ENCODE assay signal across 9 cellular contexts in the genomic region with DNA sequence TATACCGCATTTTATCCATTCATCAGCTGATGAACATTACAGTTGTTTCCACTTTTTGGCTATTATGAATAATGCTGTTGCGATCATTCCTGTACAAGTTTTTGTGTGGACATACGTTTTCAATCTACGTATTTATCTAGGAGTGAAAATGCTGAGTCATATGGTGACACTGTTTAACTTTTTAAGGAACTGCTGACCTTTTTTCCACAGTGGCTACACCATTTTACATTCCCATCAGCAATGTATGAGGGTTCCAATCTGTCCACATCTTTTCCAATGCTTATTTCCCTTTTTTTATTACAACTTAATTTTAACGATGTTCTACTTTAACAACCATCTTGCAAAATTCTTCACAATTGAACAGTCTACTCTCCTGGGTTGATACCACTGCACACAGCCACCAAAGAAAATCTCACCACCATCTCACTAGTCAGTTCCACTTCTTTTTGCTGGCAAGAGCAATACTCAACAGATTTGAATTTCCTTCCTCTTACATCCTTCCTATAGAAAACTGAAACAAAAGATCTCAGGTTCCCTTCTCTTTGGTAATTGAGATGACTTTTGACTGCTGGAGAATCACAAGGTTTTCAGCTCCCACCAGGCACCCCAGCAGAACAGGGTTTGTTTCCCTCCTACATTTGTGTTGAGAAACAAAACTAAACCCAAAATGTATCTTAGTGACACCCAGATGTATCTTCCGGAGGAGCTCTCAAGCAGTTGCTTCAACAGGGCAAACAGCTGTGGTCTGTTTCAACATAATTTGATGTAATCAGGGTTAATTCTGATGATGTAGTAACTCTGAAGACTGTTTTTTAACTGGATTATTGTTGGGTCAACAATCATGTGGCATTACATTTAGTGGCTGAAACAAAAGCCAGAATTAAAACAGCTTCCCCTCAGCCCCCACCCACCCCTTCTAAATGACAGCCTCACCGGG. TPM values are rescaled to one million over a fixed set of nuclear protein-coding genes. Genes with fewer than 3 reads are reported as not detected.
DNase-seq lines count a peak whose midpoint lies in the region; ATAC-seq and TF ChIP-seq lines count a peak whose summit lies in the region.
"Had no signal": no experiment of that assay in that cellular context is flagged by ENCODE, and none has a peak within 500 bp of the region (broad histone marks: within the 10 kb centered on the region; RNA-seq: fewer than 3 reads in every experiment).

No MANE protein-coding gene starts in this region.

- CTCF ChIA-PET in activated CD4-positive, alpha-beta T cell treated with anti-CD3 and anti-CD28 coated beads, Interleukin-2, amount 10 ng/mL, durations not matched to agents 7 days and 5 days (lab: Charles Lee), result interaction anchor here (1.0 to 1.5 kb wide), 2 partner anchors 12 to 134 kb away, joined by 3 to 4 read pairs; no protein-coding TSS in a partner anchor

- H3K9me3 ChIP-seq in colonic mucosa (no peaks in the 10 kb centered on the region), ovary (no peaks in the 10 kb centered on the region)

- TF ChIP-seq POLR2A in ovary (IDR thresholded peaks at IDR 0.05), result no peak

- POLR2A ChIA-PET in activated CD4-positive, alpha-beta T cell treated with anti-CD3 and anti-CD28 coated beads, Interleukin-2, amount 10 ng/mL, durations not matched to agents 7 days and 5 days (lab: Charles Lee), result interaction anchor here (0.7 kb wide), 1 partner anchor 140 kb away, joined by 4 read pairs; no protein-coding TSS in a partner anchor

- peak; percentile 11 to 14 for ATAC-seq in stimulated activated naive B cell treated with anti-CD40 and anti-IgM and Interleukin-4, amounts not matched to agents 10 μg/mL and 1 μg/mL and 100 μg/mL, for 72 hours (replicated peaks)

- in situ Hi-C loops in G401 (cut with HindIII; ENCODE audit: low sequenced_read_pairs), result no loop called here

- no peak overlapping the region for H3K9ac ChIP-seq in colonic mucosa (ENCODE audit: low read depth in 2 of 2, low read length in 2 of 2)

- no peak overlapping the region for H3K4me3 Mint-ChIP-seq in activated CD4-positive, alpha-beta T cell treated with anti-CD3 and anti-CD28 coated beads, Interleukin-2, amount 10 ng/mL, durations not matched to agents 7 days and 5 days
- peak overlapping the region; percentile 51 to 60 for H3K4me3 Mint-ChIP-seq in stimulated activated naive B cell treated with anti-CD40 and anti-IgM and Interleukin-4, amounts not matched to agents 10 μg/mL and 1 μg/mL and 100 μg/mL, for 72 hours
- H3K4me3 Mint-ChIP-seq: central memory CD8-positive, alpha-beta T cell had no signal

- H3K9me3 Mint-ChIP-seq in activated CD4-positive, alpha-beta T cell treated with anti-CD3 and anti-CD28 coated beads, Interleukin-2, amount 10 ng/mL, durations not matched to agents 7 days and 5 days, result peaks cover 2% of the 10 kb centered on the region
- no peaks in the 10 kb centered on the region for H3K9me3 Mint-ChIP-seq in stimulated activated naive B cell treated with anti-CD40 and anti-IgM and Interleukin-4, amounts not matched to agents 10 μg/mL and 1 μg/mL and 100 μg/mL, for 72 hours
- H3K9me3 Mint-ChIP-seq: central memory CD8-positive, alpha-beta T cell had no signal

- H3K27me3 ChIP-seq in colonic mucosa (no peaks in the 10 kb centered on the region), ovary (no peaks in the 10 kb centered on the region)

- peak overlapping the region; percentile 85 for H3K27ac Mint-ChIP-seq in activated CD4-positive, alpha-beta T cell treated with anti-CD3 and anti-CD28 coated beads, Interleukin-2, amount 10 ng/mL, durations not matched to agents 7 days and 5 days
- H3K27ac Mint-ChIP-seq in stimulated activated naive B cell treated with anti-CD40 and anti-IgM and Interleukin-4, amounts not matched to agents 10 μg/mL and 1 μg/mL and 100 μg/mL, for 72 hours, result peak overlapping the region; percentile 70

- H3K4me3 ChIP-seq in colonic mucosa, result no peak overlapping the region
- H3K4me3 ChIP-seq in ovary, result no peak overlapping the region

- no peak for TF ChIP-seq CTCF in colonic mucosa (IDR thresholded peaks at IDR 0.05)
- TF ChIP-seq CTCF in ovary (IDR thresholded peaks at IDR 0.05), result no peak

- intact Hi-C loops in colonic mucosa (cut with DNase I), result loop anchor here (5.0 kb wide), 2 partner anchors 197 to 277 kb away; no protein-coding TSS in a partner anchor
- intact Hi-C loops in ovary (cut with DNase I), result loop anchor here in 2 of 4 donors (10.0 kb wide), 2 partner anchors 140 to 280 kb away; no protein-coding TSS in a partner anchor

- H3K27me3 Mint-ChIP-seq in activated CD4-positive, alpha-beta T cell treated with anti-CD3 and anti-CD28 coated beads, Interleukin-2, amount 10 ng/mL, durations not matched to agents 7 days and 5 days, result peaks cover 4% of the 10 kb centered on the region
- H3K27me3 Mint-ChIP-seq in stimulated activated naive B cell treated with anti-CD40 and anti-IgM and Interleukin-4, amounts not matched to agents 10 μg/mL and 1 μg/mL and 100 μg/mL, for 72 hours, result no peaks in the 10 kb centered on the region

- peaks cover 11% of the 10 kb centered on the region for H3K4me1 ChIP-seq in colonic mucosa
- H3K4me1 ChIP-seq in ovary (ENCODE audit: insufficient read depth), result peaks cover 12% of the 10 kb centered on the region

- DNase-seq in activated CD4-positive, alpha-beta T cell treated with anti-CD3 and anti-CD28 coated beads, Interleukin-2, amount 10 ng/mL, durations not matched to agents 7 days and 5 days, result peak; percentile 19
- no peak for DNase-seq in activated CD4-positive, alpha-beta T cell treated with anti-CD3 and anti-CD28 coated beads, Interleukin-2, amount 50 U/mL, for 4 hours
- DNase-seq in KG1 (lab: John Stamatoyannopoulos, UW) (peak; percentile 34), colonic mucosa (no peak), NCI-H1694 treated with DMSO at 0.1 percent for 48 hours (lab: John Stamatoyannopoulos, UW) (no peak), G401 (ENCODE audit: low spot score) (no peak), ovary (no peak)
- DNase-seq in stimulated activated naive B cell treated with anti-CD40 and anti-IgM and Interleukin-4, amounts not matched to agents 10 μg/mL and 1 μg/mL and 100 μg/mL, for 72 hours, result peak; percentile 11

- 52 to 62% (median 56%) methylated on average over 7 of the region's 7 CpGs for WGBS in ovary, 3 donors

- TF ChIP-seq EP300 in ovary (IDR thresholded peaks at IDR 0.05), result no peak

- H3K36me3 Mint-ChIP-seq in activated CD4-positive, alpha-beta T cell treated with anti-CD3 and anti-CD28 coated beads, Interleukin-2, amount 10 ng/mL, durations not matched to agents 7 days and 5 days (ENCODE audit: low read depth), result peaks cover 6% of the 10 kb centered on the region
- peaks cover 0 to 9% of the 10 kb centered on the region in 2 donors for H3K36me3 Mint-ChIP-seq in stimulated activated naive B cell treated with anti-CD40 and anti-IgM and Interleukin-4, amounts not matched to agents 10 μg/mL and 1 μg/mL and 100 μg/mL, for 72 hours

- H3K4me1 Mint-ChIP-seq in activated CD4-positive, alpha-beta T cell treated with anti-CD3 and anti-CD28 coated beads, Interleukin-2, amount 10 ng/mL, durations not matched to agents 7 days and 5 days, result peaks cover 59% of the 10 kb centered on the region
- peaks cover 59 to 82% of the 10 kb centered on the region in 2 donors for H3K4me1 Mint-ChIP-seq in stimulated activated naive B cell treated with anti-CD40 and anti-IgM and Interleukin-4, amounts not matched to agents 10 μg/mL and 1 μg/mL and 100 μg/mL, for 72 hours

- H3K27ac ChIP-seq in colonic mucosa (peak overlapping the region; percentile 42), ovary (no peak overlapping the region)

- H3K36me3 ChIP-seq in colonic mucosa (no peaks in the 10 kb centered on the region), ovary (no peaks in the 10 kb centered on the region)

RNA-seq across cellular contexts. Expression of gene GAB2, which starts 7.0 kb away (rescaled TPM):
- 10 to 100 TPM; 15.9 to 16.6 TPM for total RNA-seq in activated CD4-positive, alpha-beta T cell treated with anti-CD3 and anti-CD28 coated beads, Interleukin-2, amount 10 ng/mL, durations not matched to agents 7 days and 5 days
- total RNA-seq in colonic mucosa (10 to 100 TPM; 20.0 to 21.1 TPM), ovary (10 to 100 TPM; 34.9 to 64.6 (median 50.5) TPM)
- total RNA-seq in G401 (2014; rRNA removed; shearing (Covaris generic)), result 11.7 and 13.9 TPM in 2 replicates
- 10 to 100 TPM; 30.9 to 33.9 TPM for polyA plus RNA-seq in ovary

Comparison
In these comparisons a context has a peak if more than half of its experiments do, and no peak if none do; other contexts are left out.
1. DNase-seq: peak in activated CD4-positive, alpha-beta T cell treated with anti-CD3 and anti-CD28 coated beads, Interleukin-2, amount 10 ng/mL, durations not matched to agents 7 days and 5 days (single experiment), KG1 (single experiment) and stimulated activated naive B cell treated with anti-CD40 and anti-IgM and Interleukin-4, amounts not matched to agents 10 μg/mL and 1 μg/mL and 100 μg/mL, for 72 hours (single experiment); none in activated CD4-positive, alpha-beta T cell treated with anti-CD3 and anti-CD28 coated beads, Interleukin-2, amount 50 U/mL, for 4 hours (0 of 2), colonic mucosa (single experiment), NCI-H1694 treated with DMSO at 0.1 percent for 48 hours (single experiment), G401 (single experiment) and ovary (0 of 5).